Comparison of ENCODE assay signal across 20 cellular contexts in genomic region chr16:4884972-4885874, GRCh38. TPM values are rescaled to one million over a fixed set of nuclear protein-coding genes. Genes with fewer than 3 reads are reported as not detected.
A peak's percentile ranks its signal among the peaks of the same experiment; 100 is the strongest.
DNase-seq lines count a peak whose midpoint lies in the region; TF ChIP-seq lines count a peak whose summit lies in the region.
"Had no signal": no experiment of that assay in that cellular context is flagged by ENCODE, and none has a peak within 500 bp of the region (broad histone marks: within the 10 kb centered on the region; RNA-seq: fewer than 3 reads in every experiment).

No MANE protein-coding gene starts in this region.

- H3K36me3 Mint-ChIP-seq in Caco-2 (ENCODE audit: insufficient read depth, unreplicated experiment): peaks cover 95% of the 10 kb centered on the region
- H3K36me3 Mint-ChIP-seq in brain: peaks cover 61% of the 10 kb centered on the region

- no peak overlapping the region for H2BK15ac ChIP-seq in neuronal stem cell (ENCODE audit: low read length)

- BruUV-seq in Caco-2 (replicated peaks; lab: Mats Ljungman, UMichigan): no TSS peak
- BruUV-seq in PC-9 (replicated peaks; lab: Mats Ljungman, UMichigan): TSS peak; percentile 21

- no peaks in the 10 kb centered on the region for H3K4me1 ChIP-seq in Caco-2
- H3K4me1 ChIP-seq in PC-9 (replicated peaks; ENCODE audit: insufficient read depth): peaks cover 27% of the 10 kb centered on the region
- H3K4me1 ChIP-seq in neuronal stem cell (ENCODE audit: control insufficient read depth in 2 of 2, insufficient read depth in 1 of 2, low read depth in 1 of 2, low read length in 2 of 2): no peaks in the 10 kb centered on the region

- H3K27me3 Mint-ChIP-seq in Caco-2 (ENCODE audit: insufficient read depth, unreplicated experiment) (no peaks in the 10 kb centered on the region), brain (no peaks in the 10 kb centered on the region)
- H3K27me3 Mint-ChIP-seq: IgD-negative memory B cell had no signal

- H3K27me3 ChIP-seq in Caco-2 (replicated peaks; ENCODE audit: control insufficient read depth, insufficient read depth, low read length): no peaks in the 10 kb centered on the region
- no peaks in the 10 kb centered on the region for H3K27me3 ChIP-seq in PC-9 (ENCODE audit: insufficient read depth, low read depth)
- H3K27me3 ChIP-seq in neuronal stem cell (ENCODE audit: control insufficient read depth in 3 of 3, insufficient read depth in 3 of 3, low read depth in 1 of 3, low read length in 3 of 3): no peaks in the 10 kb centered on the region

- H2AFZ ChIP-seq in PC-9 (no peak overlapping the region), neuronal stem cell (ENCODE audit: low read length) (no peak overlapping the region)

- H3K9me3 ChIP-seq in Caco-2 (no peaks in the 10 kb centered on the region), PC-9 (ENCODE audit: insufficient read depth, low read depth) (no peaks in the 10 kb centered on the region), neuronal stem cell (replicated peaks in 1 of 2; ENCODE audit: control insufficient read depth in 2 of 2, insufficient read depth in 1 of 2, low read depth in 1 of 2, low read length in 2 of 2) (no peaks in the 10 kb centered on the region)

- H2AK5ac ChIP-seq in neuronal stem cell (ENCODE audit: low read depth, low read length): peak overlapping the region; percentile 35

- no peak overlapping the region for H3K18ac ChIP-seq in neuronal stem cell (ENCODE audit: low read length)

- no peak for DNase-seq in Caco-2
- no peak for DNase-seq in PC-9
- no peak for DNase-seq in neuronal stem cell (ENCODE audit: low spot score)
- DNase-seq in activated naive CD4-positive, alpha-beta T cell treated with Interleukin-2 at 50 U/mL for 16 hours: no peak
- no peak for DNase-seq in NCI-H524 treated with DMSO at 0.1 percent for 48 hours (lab: John Stamatoyannopoulos, UW)
- no peak for DNase-seq in NCI-H2196 treated with DMSO at 0.1 percent for 48 hours (lab: John Stamatoyannopoulos, UW; ENCODE audit: unreplicated experiment)
- no peak for DNase-seq in SW480 (ENCODE audit: low spot score)
- DNase-seq: COR-L47, DMS53, H7, MV-4-11, NCI-H1417 treated with DMSO at 0.1 percent for 48 hours, NCI-H1930, NCI-H2171, NCI-H82, SHP77 treated with DMSO at 0.1 percent for 48 hours had no signal

- H3K4me2 ChIP-seq in PC-9 (no peak overlapping the region), neuronal stem cell (ENCODE audit: insufficient read depth, low read length, poor library complexity, severe bottlenecking) (no peak overlapping the region)

- no peak overlapping the region for H2BK5ac ChIP-seq in neuronal stem cell (ENCODE audit: low read length)

- CTCF ChIA-PET in Caco-2 (lab: Charles Lee) (interaction anchor here (0.9 kb wide), 1 partner anchor 50 kb away, joined by 3 read pairs; no protein-coding TSS in a partner anchor), PC-9 (lab: Charles Lee) (no interaction called here)

- H3K4ac ChIP-seq in neuronal stem cell (ENCODE audit: low read length): no peak overlapping the region

- H3K36me3 ChIP-seq in Caco-2 (ENCODE audit: control insufficient read depth, insufficient read depth, low read length) (no peaks in the 10 kb centered on the region; the same call in 1 of the 2 replicates), PC-9 (ENCODE audit: low read depth) (peaks cover 50% of the 10 kb centered on the region), neuronal stem cell (replicated peaks in 1 of 2; ENCODE audit: control insufficient read depth in 2 of 2, insufficient read depth in 2 of 2, low read length in 2 of 2) (peaks cover 57 to 72% of the 10 kb centered on the region in 2 donors)

- peak overlapping the region; percentile 31 for H3K4me3 Mint-ChIP-seq in Caco-2 (ENCODE audit: unreplicated experiment)
- no peak overlapping the region for H3K4me3 Mint-ChIP-seq in brain

- H3K9me3 Mint-ChIP-seq in Caco-2 (ENCODE audit: unreplicated experiment) (no peaks in the 10 kb centered on the region), brain (peaks cover 0 to 7% (median 0%) of the 10 kb centered on the region in 5 experiments)
- H3K9me3 Mint-ChIP-seq: IgD-negative memory B cell had no signal

- no peak overlapping the region for H2BK120ac ChIP-seq in neuronal stem cell (ENCODE audit: low read depth, low read length)

- H3K27ac ChIP-seq in PC-9: no peak overlapping the region
- no peak overlapping the region for H3K27ac ChIP-seq in neuronal stem cell (replicated peaks; ENCODE audit: low read length)
- H3K27ac ChIP-seq: C4-2B, HL-60 had no signal

- peak overlapping the region; percentile 73 for H3K23ac ChIP-seq in neuronal stem cell (ENCODE audit: low read depth, low read length, poor library complexity)

- peak overlapping the region; percentile 50 for H3K9ac ChIP-seq in neuronal stem cell (ENCODE audit: low read depth, low read length, poor library complexity)

- WGBS in neuronal stem cell (ENCODE audit: extremely low coverage in 2 of 2, insufficient read length in 2 of 2, insufficient replicate concordance in 1 of 2), 2 donors: no CpG with 5 or more reads among the region's 45 CpGs

- POLR2A ChIA-PET in Caco-2 (lab: Charles Lee): no interaction called here
- POLR2A ChIA-PET in PC-9 (lab: Charles Lee; ENCODE audit: unreplicated experiment): no interaction called here

- TF ChIP-seq CTCF in Caco-2 (IDR thresholded peaks at IDR 0.05; ENCODE audit: insufficient read depth in 1 of 2, low read depth in 1 of 2, low read length in 1 of 2, severe bottlenecking in 1 of 2, unreplicated experiment in 1 of 2): no peak
- TF ChIP-seq CTCF in PC-9 (conservative IDR thresholded peaks at IDR 0.05): no peak
- TF ChIP-seq CTCF in brain (conservative IDR thresholded peaks at IDR 0.05): no peak

- no peak overlapping the region for H4K8ac ChIP-seq in neuronal stem cell (ENCODE audit: low read depth, low read length)

- H3K4me3 ChIP-seq in Caco-2 (ENCODE audit: low read depth, low read length) (no peak overlapping the region), PC-9 (no peak overlapping the region), neuronal stem cell (ENCODE audit: low read length in 2 of 2) (no peak overlapping the region)

- peaks cover 3% of the 10 kb centered on the region for H3K79me1 ChIP-seq in neuronal stem cell (ENCODE audit: low read depth, low read length)

- H2BK12ac ChIP-seq in neuronal stem cell (ENCODE audit: low read length): no peak overlapping the region

- H3K4me1 Mint-ChIP-seq in Caco-2 (ENCODE audit: low read depth, unreplicated experiment): no peaks in the 10 kb centered on the region
- H3K4me1 Mint-ChIP-seq in brain: peaks cover 21% of the 10 kb centered on the region
- H3K4me1 Mint-ChIP-seq: IgD-negative memory B cell had no signal

- H3K79me2 ChIP-seq in PC-9 (ENCODE audit: low read depth): no peaks in the 10 kb centered on the region

- peaks cover 75% of the 10 kb centered on the region for H3F3A ChIP-seq in PC-9 (ENCODE audit: insufficient read depth, low read depth)

- H3K14ac ChIP-seq in neuronal stem cell (ENCODE audit: low read length): peak overlapping the region; percentile 89

- H3K27ac Mint-ChIP-seq in Caco-2 (ENCODE audit: unreplicated experiment) (peak overlapping the region; percentile 43), brain (peak overlapping the region in 3 of 5 experiments; percentile 23 to 75 (median 28))

- intact Hi-C loops in Caco-2 (cut with micrococcal nuclease; ENCODE audit: unreplicated experiment): no loop called here
- intact Hi-C loops in PC-9 (cut with micrococcal nuclease; ENCODE audit: unreplicated experiment): no loop called here

- H4K20me1 ChIP-seq in PC-9 (ENCODE audit: insufficient read depth): peaks cover 39% of the 10 kb centered on the region

- no peaks in the 10 kb centered on the region for H3K9me2 ChIP-seq in PC-9 (ENCODE audit: insufficient read depth)

- no peak overlapping the region for H4K91ac ChIP-seq in neuronal stem cell (ENCODE audit: low read depth, low read length, poor library complexity)

RNA-seq across cellular contexts. Expression of gene UBN1, which starts 37.9 kb away (rescaled TPM):
- total RNA-seq in Caco-2 (2022): 31.5 and 37.9 TPM in 2 replicates
- total RNA-seq in PC-9 (2021): 42.7 and 44.1 TPM in 2 replicates
- polyA plus RNA-seq in brain (ENCODE audit: insufficient read depth, low read depth, low replicate concordance): 31.7 TPM
- 23.1 TPM for polyA plus RNA-seq in neuronal stem cell (2013, experiment 1 of 2)
- 23.3 TPM for polyA plus RNA-seq in neuronal stem cell (2013, experiment 2 of 2)

RNA-seq across cellular contexts. Expression of gene GLYR1, which starts 38.1 kb away (rescaled TPM):
- total RNA-seq in Caco-2 (2022) (112 and 117 TPM in 2 replicates), PC-9 (2021) (97.5 and 135 TPM in 2 replicates)
- polyA plus RNA-seq in brain (ENCODE audit: insufficient read depth, low read depth, low replicate concordance): 63.6 TPM
- polyA plus RNA-seq in neuronal stem cell (2013, experiment 1 of 2): 45.6 TPM
- polyA plus RNA-seq in neuronal stem cell (2013, experiment 2 of 2): 46.1 TPM

RNA-seq across cellular contexts. Expression of gene PPL, which starts 51.7 kb away (rescaled TPM):
- total RNA-seq in Caco-2 (2022) (61.5 and 68.1 TPM in 2 replicates), PC-9 (2021) (184 and 187 TPM in 2 replicates)
- 43.5 TPM for polyA plus RNA-seq in brain (ENCODE audit: insufficient read depth, low read depth, low replicate concordance)
- 0.82 TPM for polyA plus RNA-seq in neuronal stem cell (2013, experiment 1 of 2)
- polyA plus RNA-seq in neuronal stem cell (2013, experiment 2 of 2): 0.98 TPM
